Comparison of ENCODE assay signal across 8 cellular contexts in genomic region chr4:121726642-121727268, GRCh38. TPM values are rescaled to one million over a fixed set of nuclear protein-coding genes. Genes with fewer than 3 reads are reported as not detected.
DNase-seq lines count a peak whose midpoint lies in the region; ATAC-seq, FAIRE-seq and TF ChIP-seq lines count a peak whose summit lies in the region.

No MANE protein-coding gene starts in this region.

- H3K27me3 ChIP-seq in esophagus squamous epithelium: no peaks in the 10 kb centered on the region

- no peak for TF ChIP-seq POLR2A in esophagus squamous epithelium (IDR thresholded peaks at IDR 0.05)

- H3K27me3 Mint-ChIP-seq in neural crest cell (ENCODE audit: low read depth): no peaks in the 10 kb centered on the region

- H3K4me3 Mint-ChIP-seq in neural crest cell: no peak overlapping the region

- no peaks in the 10 kb centered on the region for H3K36me3 ChIP-seq in esophagus squamous epithelium

- H3K36me3 Mint-ChIP-seq in neural crest cell (ENCODE audit: low read depth): no peaks in the 10 kb centered on the region

- WGBS in esophagus squamous epithelium, 2 donors: 41 to 42% methylated on average over 3 of the region's 3 CpGs

- H3K27ac ChIP-seq in esophagus squamous epithelium: no peak overlapping the region

- peak; percentile 94 for FAIRE-seq in G401.6 (lab: Jason Lieb, UNC)

- H3K9me3 Mint-ChIP-seq in neural crest cell: no peaks in the 10 kb centered on the region

- no peaks in the 10 kb centered on the region for H3K9me3 ChIP-seq in esophagus squamous epithelium

- DNase-seq in AG04449 (ENCODE audit: low read depth, low spot score) (no peak), SKM-1 (lab: John Stamatoyannopoulos, UW; ENCODE audit: unreplicated experiment) (peak; percentile 47), esophagus squamous epithelium (lab: John Stamatoyannopoulos, UW) (no peak), neural crest cell (ENCODE audit: low read depth, low spot score) (no peak), COLO668 (lab: John Stamatoyannopoulos, UW; ENCODE audit: unreplicated experiment) (no peak)
- peak; percentile 36 for DNase-seq in Jurkat, Clone E6-1 (ENCODE audit: low read depth, low spot score)

- peaks cover 6% of the 10 kb centered on the region for H3K4me1 Mint-ChIP-seq in neural crest cell

- intact Hi-C loops in esophagus squamous epithelium (cut with DNase I): no loop called here

- H3K4me1 ChIP-seq in esophagus squamous epithelium: no peaks in the 10 kb centered on the region

- POLR2A ChIA-PET in AG04449 (lab: Yijun Ruan, JAX): interaction anchor here (2.3 kb wide), 1 partner anchor 30 kb away, joined by 24 read pairs; the partner anchor contains the start of gene ANXA5

- TF ChIP-seq CTCF in AG04449 (IDR thresholded peaks at IDR 0.05; ENCODE audit: insufficient read depth, low read length, missing control alignments): peak; percentile 51
- TF ChIP-seq CTCF in esophagus squamous epithelium (IDR thresholded peaks at IDR 0.05): peak in 5 of 6 experiments; percentile 56 to 70 (median 64)
- peak; percentile 71 for TF ChIP-seq CTCF in neural crest cell (conservative IDR thresholded peaks at IDR 0.05)

- H3K4me3 ChIP-seq in AG04449 (ENCODE audit: low read depth, low read length): no peak overlapping the region
- no peak overlapping the region for H3K4me3 ChIP-seq in Jurkat, Clone E6-1 (ENCODE audit: low read length)
- no peak overlapping the region for H3K4me3 ChIP-seq in esophagus squamous epithelium

- H3K27ac Mint-ChIP-seq in neural crest cell (ENCODE audit: unreplicated experiment): no peak overlapping the region

- CTCF ChIA-PET in AG04449 (lab: Yijun Ruan, JAX): interaction anchor here (0.7 to 3.9 kb wide), 15 partner anchors 8 to 264 kb away, joined by 3 to 31 read pairs (median 6); partner anchors contain the start of genes ANXA5 and CCNA2

- ATAC-seq in GM21786 (IDR thresholded peaks at IDR 0.05; ENCODE audit: unreplicated experiment): peak; percentile 96

RNA-seq across cellular contexts. Expression of gene ANXA5, which starts 30.0 kb away (rescaled TPM):
- 51.4 TPM for polyA plus RNA-seq in Jurkat, Clone E6-1 (2012; ENCODE audit: insufficient read depth, insufficient read length)
- total RNA-seq in esophagus squamous epithelium (100 to 1,000 TPM in 2 of 4 donors, 10 to 100 TPM in 2; 50.4 to 153 (median 117) TPM), neural crest cell (143 and 153 TPM in 2 replicates)

RNA-seq across cellular contexts. Expression of gene SMIM43, which starts 38.2 kb away (rescaled TPM):
- not detected for polyA plus RNA-seq in Jurkat, Clone E6-1 (2012; ENCODE audit: insufficient read depth, insufficient read length)
- total RNA-seq in esophagus squamous epithelium (under 1 TPM in 1 of 4 donors, not detected in 3; 0.38 TPM), neural crest cell (0.25 and 0.51 TPM in 2 replicates)

Comparison
In these comparisons a context has a peak if more than half of its experiments do, and no peak if none do; other contexts are left out.
1. DNase-seq: peak in Jurkat, Clone E6-1 (single experiment) and SKM-1 (single experiment); none in AG04449 (single experiment), esophagus squamous epithelium (single experiment), neural crest cell (single experiment) and COLO668 (single experiment).
2. Peak in every context shown above with its lines, with median percentiles within 50 percentile points of each other: CTCF ChIP-seq.